In the genomic region with DNA sequence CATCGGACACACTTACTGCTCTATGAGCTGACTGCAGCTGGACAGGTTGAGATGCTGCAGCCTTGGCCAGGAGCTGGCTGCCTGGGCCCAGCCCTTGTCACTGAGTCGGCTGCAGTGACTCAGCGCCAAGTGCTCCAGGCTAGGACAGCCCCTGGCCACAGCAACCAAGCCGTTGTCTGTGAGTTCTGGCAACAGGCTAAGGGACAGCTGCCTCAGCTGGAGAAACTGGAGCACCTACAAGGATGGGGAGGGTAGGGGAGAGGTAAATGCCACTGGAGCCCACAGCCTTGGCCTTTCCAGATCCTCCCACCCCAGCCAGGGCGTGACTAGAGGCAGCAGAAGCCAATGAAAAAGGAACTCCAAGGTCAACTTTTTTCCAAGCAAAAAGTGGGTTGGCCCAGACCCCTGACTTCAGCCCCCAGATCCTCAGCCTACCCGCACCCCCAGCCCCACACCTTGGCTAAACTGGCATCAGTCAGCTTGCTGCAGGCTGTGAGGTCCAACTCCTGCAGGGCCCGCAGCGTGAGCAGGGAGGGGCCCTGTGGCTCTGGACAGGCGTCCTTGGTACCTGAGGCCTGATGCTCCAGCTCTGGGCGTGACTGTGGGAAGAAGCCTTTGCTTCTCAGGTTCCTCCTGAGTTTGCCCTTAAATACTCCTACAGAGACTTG, we compare ENCODE assay signal across 9 cellular contexts. TPM values are rescaled to one million over a fixed set of nuclear protein-coding genes. Genes with fewer than 3 reads are reported as not detected.
DNase-seq lines count a peak whose midpoint lies in the region; ATAC-seq and TF ChIP-seq lines count a peak whose summit lies in the region.
"Had no signal": no experiment of that assay in that cellular context is flagged by ENCODE, and none has a peak within 500 bp of the region (broad histone marks: within the 10 kb centered on the region; RNA-seq: fewer than 3 reads in every experiment).

No MANE protein-coding gene starts in this region.

- H2BK5ac ChIP-seq in mesenchymal stem cell (ENCODE audit: low read depth, low read length, poor library complexity, severe bottlenecking): no peak overlapping the region

- TF ChIP-seq CTCF in LNCaP clone FGC (IDR thresholded peaks at IDR 0.05; ENCODE audit: control insufficient read depth, extremely low read depth, insufficient read depth) (no peak), astrocyte of the spinal cord (IDR thresholded peaks at IDR 0.05; ENCODE audit: low read depth, low read length) (no peak)

- no peak overlapping the region for H2AK5ac ChIP-seq in mesenchymal stem cell (ENCODE audit: low read length, severe bottlenecking)

- H3K4me1 Mint-ChIP-seq in naive thymus-derived CD4-positive, alpha-beta T cell: peaks cover 0 to 3% (median 0%) of the 10 kb centered on the region in 7 donors

- H3K4me3 ChIP-seq in LNCaP clone FGC (ENCODE audit: low read depth, low read length) (no peak overlapping the region), astrocyte of the spinal cord (ENCODE audit: low read depth, low read length) (no peak overlapping the region), mesenchymal stem cell (ENCODE audit: insufficient read depth in 1 of 2, low read depth in 1 of 2, low read length in 2 of 2) (no peak overlapping the region)
- H3K4me3 ChIP-seq in naive thymus-derived CD4-positive, alpha-beta T cell (ENCODE audit: low read length): no peak overlapping the region

- H4K8ac ChIP-seq in mesenchymal stem cell (ENCODE audit: low read length): peak overlapping the region; percentile 5

- peaks cover 25% of the 10 kb centered on the region for H3K4me1 ChIP-seq in mesenchymal stem cell (ENCODE audit: control insufficient read depth, insufficient read depth, low read depth, low read length)
- H3K4me1 ChIP-seq in naive thymus-derived CD4-positive, alpha-beta T cell (ENCODE audit: control insufficient read depth in 2 of 2, insufficient read depth in 2 of 2, low read length in 2 of 2): no peaks in the 10 kb centered on the region

- H3K4me3 Mint-ChIP-seq in naive thymus-derived CD4-positive, alpha-beta T cell: no peak overlapping the region

- 80% methylated on average over 10 of the region's 10 CpGs for WGBS in mesenchymal stem cell

- H2BK12ac ChIP-seq in mesenchymal stem cell (ENCODE audit: low read length in 2 of 2): peak overlapping the region in 1 of 2 experiments; percentile 37

- no peak overlapping the region for H3K23ac ChIP-seq in mesenchymal stem cell (ENCODE audit: low read length in 2 of 2)

- no peak overlapping the region for H3K27ac ChIP-seq in mesenchymal stem cell (ENCODE audit: low read length, poor library complexity, severe bottlenecking)
- no peak overlapping the region for H3K27ac ChIP-seq in naive thymus-derived CD4-positive, alpha-beta T cell (ENCODE audit: low read depth, low read length)

- in situ Hi-C loops in astrocyte of the spinal cord (cut with HindIII; ENCODE audit: low sequenced_read_pairs): no loop called here

- H3K36me3 Mint-ChIP-seq in naive thymus-derived CD4-positive, alpha-beta T cell: peaks cover 0 to 4% (median 0%) of the 10 kb centered on the region in 5 donors

- no peaks in the 10 kb centered on the region for H3K79me1 ChIP-seq in mesenchymal stem cell (replicated peaks; ENCODE audit: low read length, poor library complexity, severe bottlenecking)

- peak; percentile 59 for DNase-seq in Daoy (ENCODE audit: low read depth)
- peak; percentile 71 for DNase-seq in LNCaP clone FGC (ENCODE audit: low read depth)
- DNase-seq in astrocyte of the spinal cord (ENCODE audit: low read depth, low spot score): peak; percentile 35
- DNase-seq in mesenchymal stem cell: peak; percentile 56
- DNase-seq in naive thymus-derived CD4-positive, alpha-beta T cell: no peak
- DNase-seq: head of caudate nucleus had no signal

- POLR2A ChIA-PET in naive thymus-derived CD4-positive, alpha-beta T cell (lab: Charles Lee): interaction anchor here (0.8 to 2.0 kb wide), 3 partner anchors 10 to 214 kb away, joined by 3 to 5 read pairs (median 4); partner anchors contain the start of gene TMEM208

- H4K91ac ChIP-seq in mesenchymal stem cell (ENCODE audit: low read length): peak overlapping the region; percentile 40

- H3K36me3 ChIP-seq in mesenchymal stem cell (ENCODE audit: control insufficient read depth in 1 of 2, insufficient read depth in 2 of 2, low read depth in 1 of 2, low read length in 2 of 2): peaks cover 19 to 33% of the 10 kb centered on the region in 2 experiments
- H3K36me3 ChIP-seq in naive thymus-derived CD4-positive, alpha-beta T cell (ENCODE audit: control insufficient read depth in 2 of 3, insufficient read depth in 3 of 3, low read length in 3 of 3): peaks cover 0 to 18% (median 0%) of the 10 kb centered on the region in 3 experiments

- no peak overlapping the region for H2BK120ac ChIP-seq in mesenchymal stem cell (ENCODE audit: low read depth, low read length)

- H3K27me3 ChIP-seq in mesenchymal stem cell (ENCODE audit: control insufficient read depth in 1 of 2, insufficient read depth in 1 of 2, low read length in 2 of 2): no peaks in the 10 kb centered on the region
- H3K27me3 ChIP-seq in naive thymus-derived CD4-positive, alpha-beta T cell (ENCODE audit: control insufficient read depth in 2 of 2, insufficient read depth in 2 of 2, low read length in 2 of 2): no peaks in the 10 kb centered on the region

- intact Hi-C loops in naive thymus-derived CD4-positive, alpha-beta T cell (cut with micrococcal nuclease): no loop called here

- no peak overlapping the region for H3K4ac ChIP-seq in mesenchymal stem cell (ENCODE audit: low read depth in 1 of 2, low read length in 2 of 2)

- no peak overlapping the region for H2AFZ ChIP-seq in mesenchymal stem cell (ENCODE audit: low read depth, low read length)

- H3K14ac ChIP-seq in mesenchymal stem cell (ENCODE audit: low read length in 2 of 2): peak overlapping the region in 1 of 2 experiments; percentile 30

- no peak overlapping the region for H3K4me2 ChIP-seq in mesenchymal stem cell (ENCODE audit: low read length, poor library complexity, severe bottlenecking)

- no peaks in the 10 kb centered on the region for H3K9me3 ChIP-seq in mesenchymal stem cell (ENCODE audit: control insufficient read depth, low read length)
- H3K9me3 ChIP-seq in naive thymus-derived CD4-positive, alpha-beta T cell (ENCODE audit: control insufficient read depth in 2 of 3, low read length in 3 of 3): no peaks in the 10 kb centered on the region

- no peak overlapping the region for H2BK15ac ChIP-seq in mesenchymal stem cell (ENCODE audit: low read depth, poor library complexity, severe bottlenecking)

- CTCF ChIA-PET in naive thymus-derived CD4-positive, alpha-beta T cell (lab: Charles Lee): interaction anchor here (0.6 kb wide), 1 partner anchor 39 kb away, joined by 4 read pairs; no protein-coding TSS in a partner anchor

- H3K18ac ChIP-seq in mesenchymal stem cell (ENCODE audit: low read depth in 1 of 2, low read length in 2 of 2): peak overlapping the region in 1 of 2 experiments; percentile 4

- H3K9me3 Mint-ChIP-seq in naive thymus-derived CD4-positive, alpha-beta T cell: peaks cover 0 to 1% (median 0%) of the 10 kb centered on the region in 11 donors

- no peak for ATAC-seq in GM21390 (IDR thresholded peaks at IDR 0.05; ENCODE audit: unreplicated experiment)
- no peak for ATAC-seq in GM18511 (IDR thresholded peaks at IDR 0.05; ENCODE audit: unreplicated experiment)
- no peak for ATAC-seq in GM21529 (IDR thresholded peaks at IDR 0.05; ENCODE audit: unreplicated experiment)
- no peak for ATAC-seq in naive thymus-derived CD4-positive, alpha-beta T cell

- H3K9ac ChIP-seq in mesenchymal stem cell (ENCODE audit: low read length): peak overlapping the region; percentile 26

- H3K27me3 Mint-ChIP-seq in naive thymus-derived CD4-positive, alpha-beta T cell: no peaks in the 10 kb centered on the region

- no peak overlapping the region for H3K27ac Mint-ChIP-seq in naive thymus-derived CD4-positive, alpha-beta T cell

RNA-seq across cellular contexts. Expression of gene ELMO3, which starts 9.1 kb away (rescaled TPM):
- 0.97 and 1.8 TPM in 2 replicates for total RNA-seq in Daoy (2014; rRNA removed; shearing (Covaris generic))
- 0.64 TPM for polyA plus RNA-seq in mesenchymal stem cell (2013, experiment 1 of 2)
- 0.49 TPM for polyA plus RNA-seq in mesenchymal stem cell (2013, experiment 2 of 2)
- total RNA-seq in naive thymus-derived CD4-positive, alpha-beta T cell: 1 to 10 TPM; 2.6 to 9.1 (median 7.5) TPM
- polyA plus RNA-seq in naive thymus-derived CD4-positive, alpha-beta T cell: under 1 TPM in 1 of 2 donors, not detected in 1; 0.07 TPM

RNA-seq across cellular contexts. Expression of gene E2F4, which starts 16.0 kb away (rescaled TPM):
- total RNA-seq in Daoy (2014; rRNA removed; shearing (Covaris generic)): 109 and 111 TPM in 2 replicates
- 40.9 TPM for polyA plus RNA-seq in mesenchymal stem cell (2013, experiment 1 of 2)
- 39.0 TPM for polyA plus RNA-seq in mesenchymal stem cell (2013, experiment 2 of 2)
- total RNA-seq in naive thymus-derived CD4-positive, alpha-beta T cell: 100 to 1,000 TPM in 1 of 5 experiments, 10 to 100 TPM in 4; 67.1 to 133 (median 73.0) TPM
- polyA plus RNA-seq in naive thymus-derived CD4-positive, alpha-beta T cell: 10 to 100 TPM; 59.4 to 97.9 TPM

RNA-seq across cellular contexts. Expression of gene EXOC3L1, which starts 18.1 kb away (rescaled TPM):
- total RNA-seq in Daoy (2014; rRNA removed; shearing (Covaris generic)): 0.63 and 0.74 TPM in 2 replicates
- polyA plus RNA-seq in mesenchymal stem cell (2013, experiment 1 of 2): 0.01 TPM
- not detected for polyA plus RNA-seq in mesenchymal stem cell (2013, experiment 2 of 2)
- total RNA-seq in naive thymus-derived CD4-positive, alpha-beta T cell: under 1 TPM in 2 of 5 experiments, not detected in 3; 0.58 to 0.73 TPM
- not detected for polyA plus RNA-seq in naive thymus-derived CD4-positive, alpha-beta T cell

RNA-seq across cellular contexts. Expression of gene TMEM208, which starts 18.9 kb away (rescaled TPM):
- 30.0 and 54.8 TPM in 2 replicates for total RNA-seq in Daoy (2014; rRNA removed; shearing (Covaris generic))
- 43.4 TPM for polyA plus RNA-seq in mesenchymal stem cell (2013, experiment 1 of 2)
- polyA plus RNA-seq in mesenchymal stem cell (2013, experiment 2 of 2): 44.0 TPM
- total RNA-seq in naive thymus-derived CD4-positive, alpha-beta T cell: 10 to 100 TPM; 27.6 to 44.8 (median 32.7) TPM
- polyA plus RNA-seq in naive thymus-derived CD4-positive, alpha-beta T cell: 10 to 100 TPM; 79.7 to 88.3 TPM

RNA-seq across cellular contexts. Expression of gene MATCAP1, which starts 24.2 kb away (rescaled TPM):
- 4.6 and 7.0 TPM in 2 replicates for total RNA-seq in Daoy (2014; rRNA removed; shearing (Covaris generic))
- 11.4 TPM for polyA plus RNA-seq in mesenchymal stem cell (2013, experiment 1 of 2)
- polyA plus RNA-seq in mesenchymal stem cell (2013, experiment 2 of 2): 11.2 TPM
- 10 to 100 TPM in 3 of 5 experiments, 1 to 10 TPM in 2; 4.3 to 88.1 (median 11.0) TPM for total RNA-seq in naive thymus-derived CD4-positive, alpha-beta T cell
- under 1 TPM; 0.48 to 0.78 TPM for polyA plus RNA-seq in naive thymus-derived CD4-positive, alpha-beta T cell

Comparison
In these comparisons a context has a peak if more than half of its experiments do, and no peak if none do; other contexts are left out.
1. DNase-seq: peak in Daoy (single experiment), LNCaP clone FGC (single experiment), astrocyte of the spinal cord (single experiment) and mesenchymal stem cell (single experiment); none in naive thymus-derived CD4-positive, alpha-beta T cell (0 of 9).